ENCODE assay signal across 8 cellular contexts in the genomic region with DNA sequence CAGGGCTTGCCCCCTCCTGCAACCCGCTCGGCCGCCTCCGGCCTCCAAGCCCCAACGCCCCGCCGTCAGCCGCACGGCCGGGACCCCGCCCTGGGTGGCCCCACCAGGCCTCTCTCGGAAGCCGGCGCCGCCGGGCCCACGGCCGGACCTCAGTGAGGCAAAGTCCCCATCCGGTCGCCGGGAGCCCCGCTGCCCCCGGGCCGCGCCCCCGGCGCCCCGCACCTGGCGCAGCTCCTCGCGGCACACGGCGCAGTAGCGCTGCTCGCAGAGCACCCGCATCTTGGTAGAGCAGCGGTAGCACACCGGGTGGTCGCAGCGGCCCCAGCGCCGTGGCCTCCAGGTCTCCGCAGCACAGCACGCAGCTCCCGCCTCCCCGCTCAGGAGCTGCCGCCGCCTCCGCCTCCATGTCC. TPM values are rescaled to one million over a fixed set of nuclear protein-coding genes. Genes with fewer than 3 reads are reported as not detected.
DNase-seq lines count a peak whose midpoint lies in the region; ATAC-seq and TF ChIP-seq lines count a peak whose summit lies in the region.

No MANE protein-coding gene starts in this region.

- CTCF ChIA-PET in A673 (lab: Charles Lee): no interaction called here

- no peak for TF ChIP-seq CTCF in A673 (conservative IDR thresholded peaks at IDR 0.05; ENCODE audit: low read depth, low read length)
- TF ChIP-seq CTCF in tibial artery (IDR thresholded peaks at IDR 0.05): no peak

- H3K4me1 ChIP-seq in A673 (ENCODE audit: insufficient read depth, low read length, poor library complexity, severe bottlenecking) (peaks cover 41% of the 10 kb centered on the region), tibial artery (peaks cover 0 to 54% (median 52%) of the 10 kb centered on the region in 4 donors)

- POLR2A ChIA-PET in A673 (lab: Charles Lee; ENCODE audit: low non-redundant PET): interaction anchor here (0.5 kb wide), 1 partner anchor 459 kb away, joined by 4 read pairs; no protein-coding TSS in a partner anchor

- H3K27me3 ChIP-seq in A673 (replicated peaks; ENCODE audit: insufficient read depth, low read depth, low read length, poor library complexity) (no peaks in the 10 kb centered on the region), tibial artery (no peaks in the 10 kb centered on the region)

- H3K9me3 ChIP-seq in A673 (ENCODE audit: low read depth, low read length, poor library complexity, severe bottlenecking) (no peaks in the 10 kb centered on the region), tibial artery (no peaks in the 10 kb centered on the region)

- H3K36me3 ChIP-seq in A673 (ENCODE audit: insufficient read depth, low read length, poor library complexity, severe bottlenecking) (peaks cover 3% of the 10 kb centered on the region), tibial artery (peaks cover 0 to 6% (median 0%) of the 10 kb centered on the region in 3 donors)

- peak overlapping the region; percentile 99 for H3K4me3 ChIP-seq in A673 (ENCODE audit: low read depth, low read length, poor library complexity, severe bottlenecking)
- H3K4me3 ChIP-seq in tibial artery: peak overlapping the region; percentile 90 to 99

- DNase-seq in A673 (ENCODE audit: low spot score) (no peak), left colon (peak in 1 of 2 donors; percentile 55), tibial artery (no peak), amniotic stem cell (lab: John Stamatoyannopoulos, UW) (no peak), Ammon's horn (ENCODE audit: low spot score) (no peak)

- intact Hi-C loops in A673 (cut with micrococcal nuclease; ENCODE audit: unreplicated experiment) (loop anchor here (10.0 kb wide), 1 partner anchor 205 kb away; the partner anchor contains the start of genes BRICD5 and PGP), left colon (cut with DNase I, micrococcal nuclease) (loop anchor here in 1 of 2 donors (10.0 kb wide), 1 partner anchor 135 kb away; the partner anchor contains the start of gene RAB26), tibial artery (cut with DNase I; ENCODE audit: low total_unique reads) (no loop called here)

- no TSS peak for BruUV-seq in A673 (replicated peaks; lab: Mats Ljungman, UMichigan)

- H3K27ac ChIP-seq in A673 (ENCODE audit: low read depth, low read length, poor library complexity, severe bottlenecking): peak overlapping the region; percentile 93
- H3K27ac ChIP-seq in adipose tissue (ENCODE audit: low read depth, low read length): peak overlapping the region; percentile 73
- H3K27ac ChIP-seq in tibial artery: peak overlapping the region; percentile 76 to 84

- peak; percentile 31 for ATAC-seq in GM19328 (IDR thresholded peaks at IDR 0.05; ENCODE audit: unreplicated experiment)
- peak; percentile 31 for ATAC-seq in HG03457 (IDR thresholded peaks at IDR 0.05; ENCODE audit: unreplicated experiment)
- peak; percentile 37 for ATAC-seq in left colon

- 0% methylated on average over 22 to 49 of the region's 49 CpGs for WGBS in adipose tissue, 3 donors

RNA-seq across cellular contexts. Expression of gene ZNF598, which starts 0.3 kb away (rescaled TPM):
- total RNA-seq in A673 (2021) (68.0 and 75.8 TPM in 2 replicates), left colon (10 to 100 TPM; 45.8 to 52.8 TPM)
- 10 to 100 TPM; 24.1 to 45.6 (median 42.5) TPM for polyA plus RNA-seq in adipose tissue

RNA-seq across cellular contexts. Expression of gene NPW, which starts 10.3 kb away (rescaled TPM):
- total RNA-seq in A673 (2021) (96.5 and 105 TPM in 2 replicates), left colon (1 to 10 TPM; 1.9 to 2.5 TPM)
- under 1 TPM in 2 of 3 donors, not detected in 1; 0.54 to 0.68 TPM for polyA plus RNA-seq in adipose tissue

RNA-seq across cellular contexts. Expression of gene NHERF2, which starts 17.4 kb away (rescaled TPM):
- total RNA-seq in A673 (2021) (19.5 and 26.4 TPM in 2 replicates), left colon (10 to 100 TPM; 69.3 to 73.7 TPM)
- polyA plus RNA-seq in adipose tissue: 100 to 1,000 TPM in 2 of 3 donors, 10 to 100 TPM in 1; 28.8 to 317 (median 232) TPM

RNA-seq across cellular contexts. Expression of gene SYNGR3, which starts 19.5 kb away (rescaled TPM):
- total RNA-seq in A673 (2021) (1.4 and 2.3 TPM in 2 replicates), left colon (1 to 10 TPM; 1.6 to 3.0 TPM)
- polyA plus RNA-seq in adipose tissue: under 1 TPM in 2 of 3 donors, not detected in 1; 0.24 to 0.43 TPM

RNA-seq across cellular contexts. Expression of gene GFER, which starts 25.3 kb away (rescaled TPM):
- total RNA-seq in A673 (2021) (26.2 and 27.4 TPM in 2 replicates), left colon (10 to 100 TPM; 73.7 to 82.3 TPM)
- polyA plus RNA-seq in adipose tissue: 10 to 100 TPM; 21.0 to 40.4 (median 30.8) TPM

Comparison
In these comparisons a context has a peak if more than half of its experiments do, and no peak if none do; other contexts are left out.
1. RNA of gene NPW, which starts 10.3 kb away (total RNA-seq): 96.5 to 105 TPM in A673; 1.9 to 2.5 TPM in left colon; every median in the first group is over 10 times any median in the second.
2. Peak in every context shown above with its lines, with median percentiles within 50 percentile points of each other: H3K27ac ChIP-seq and ATAC-seq.